Comparison of ENCODE assay signal across 1 cellular context in the genomic region with DNA sequence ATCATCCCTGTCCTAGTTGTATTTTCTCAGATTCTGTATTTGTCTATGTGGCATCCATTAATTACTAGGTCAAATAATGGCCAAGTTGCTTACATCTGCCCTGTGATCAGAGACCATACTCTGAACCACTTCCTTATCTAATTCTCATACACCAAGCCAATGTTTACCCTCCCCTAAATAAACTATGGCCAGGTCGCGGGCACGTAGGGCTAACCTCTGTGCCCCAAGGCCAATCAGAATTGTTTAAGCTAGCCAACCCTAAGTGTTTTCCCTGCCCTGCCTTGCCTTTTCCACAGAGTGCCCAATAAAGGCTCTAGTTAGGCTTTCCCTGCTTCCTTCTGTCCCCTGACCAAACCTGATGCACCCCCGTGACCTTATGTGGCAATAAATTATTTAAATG.
TF ChIP-seq lines count a peak whose summit lies in the region.

No MANE protein-coding gene starts in this region.

TF ChIP-seq in H1, 55 proteins besides CTCF, POLR2A, EP300 and RAD21:
- TF ChIP-seq HDAC2 (IDR thresholded peaks at IDR 0.05; ENCODE audit: borderline replicate concordance in 1 of 2, low read depth in 2 of 2, low read length in 2 of 2), result no peak
- TF ChIP-seq CEBPB (IDR thresholded peaks at IDR 0.05; ENCODE audit: low read depth, low read length), result no peak
- TF ChIP-seq SP2 (IDR thresholded peaks at IDR 0.05; ENCODE audit: low read length), result no peak
- no peak for TF ChIP-seq EZH2 (IDR thresholded peaks at IDR 0.05; ENCODE audit: low read depth, low read length, severe bottlenecking)
- TF ChIP-seq, protein P1, sequence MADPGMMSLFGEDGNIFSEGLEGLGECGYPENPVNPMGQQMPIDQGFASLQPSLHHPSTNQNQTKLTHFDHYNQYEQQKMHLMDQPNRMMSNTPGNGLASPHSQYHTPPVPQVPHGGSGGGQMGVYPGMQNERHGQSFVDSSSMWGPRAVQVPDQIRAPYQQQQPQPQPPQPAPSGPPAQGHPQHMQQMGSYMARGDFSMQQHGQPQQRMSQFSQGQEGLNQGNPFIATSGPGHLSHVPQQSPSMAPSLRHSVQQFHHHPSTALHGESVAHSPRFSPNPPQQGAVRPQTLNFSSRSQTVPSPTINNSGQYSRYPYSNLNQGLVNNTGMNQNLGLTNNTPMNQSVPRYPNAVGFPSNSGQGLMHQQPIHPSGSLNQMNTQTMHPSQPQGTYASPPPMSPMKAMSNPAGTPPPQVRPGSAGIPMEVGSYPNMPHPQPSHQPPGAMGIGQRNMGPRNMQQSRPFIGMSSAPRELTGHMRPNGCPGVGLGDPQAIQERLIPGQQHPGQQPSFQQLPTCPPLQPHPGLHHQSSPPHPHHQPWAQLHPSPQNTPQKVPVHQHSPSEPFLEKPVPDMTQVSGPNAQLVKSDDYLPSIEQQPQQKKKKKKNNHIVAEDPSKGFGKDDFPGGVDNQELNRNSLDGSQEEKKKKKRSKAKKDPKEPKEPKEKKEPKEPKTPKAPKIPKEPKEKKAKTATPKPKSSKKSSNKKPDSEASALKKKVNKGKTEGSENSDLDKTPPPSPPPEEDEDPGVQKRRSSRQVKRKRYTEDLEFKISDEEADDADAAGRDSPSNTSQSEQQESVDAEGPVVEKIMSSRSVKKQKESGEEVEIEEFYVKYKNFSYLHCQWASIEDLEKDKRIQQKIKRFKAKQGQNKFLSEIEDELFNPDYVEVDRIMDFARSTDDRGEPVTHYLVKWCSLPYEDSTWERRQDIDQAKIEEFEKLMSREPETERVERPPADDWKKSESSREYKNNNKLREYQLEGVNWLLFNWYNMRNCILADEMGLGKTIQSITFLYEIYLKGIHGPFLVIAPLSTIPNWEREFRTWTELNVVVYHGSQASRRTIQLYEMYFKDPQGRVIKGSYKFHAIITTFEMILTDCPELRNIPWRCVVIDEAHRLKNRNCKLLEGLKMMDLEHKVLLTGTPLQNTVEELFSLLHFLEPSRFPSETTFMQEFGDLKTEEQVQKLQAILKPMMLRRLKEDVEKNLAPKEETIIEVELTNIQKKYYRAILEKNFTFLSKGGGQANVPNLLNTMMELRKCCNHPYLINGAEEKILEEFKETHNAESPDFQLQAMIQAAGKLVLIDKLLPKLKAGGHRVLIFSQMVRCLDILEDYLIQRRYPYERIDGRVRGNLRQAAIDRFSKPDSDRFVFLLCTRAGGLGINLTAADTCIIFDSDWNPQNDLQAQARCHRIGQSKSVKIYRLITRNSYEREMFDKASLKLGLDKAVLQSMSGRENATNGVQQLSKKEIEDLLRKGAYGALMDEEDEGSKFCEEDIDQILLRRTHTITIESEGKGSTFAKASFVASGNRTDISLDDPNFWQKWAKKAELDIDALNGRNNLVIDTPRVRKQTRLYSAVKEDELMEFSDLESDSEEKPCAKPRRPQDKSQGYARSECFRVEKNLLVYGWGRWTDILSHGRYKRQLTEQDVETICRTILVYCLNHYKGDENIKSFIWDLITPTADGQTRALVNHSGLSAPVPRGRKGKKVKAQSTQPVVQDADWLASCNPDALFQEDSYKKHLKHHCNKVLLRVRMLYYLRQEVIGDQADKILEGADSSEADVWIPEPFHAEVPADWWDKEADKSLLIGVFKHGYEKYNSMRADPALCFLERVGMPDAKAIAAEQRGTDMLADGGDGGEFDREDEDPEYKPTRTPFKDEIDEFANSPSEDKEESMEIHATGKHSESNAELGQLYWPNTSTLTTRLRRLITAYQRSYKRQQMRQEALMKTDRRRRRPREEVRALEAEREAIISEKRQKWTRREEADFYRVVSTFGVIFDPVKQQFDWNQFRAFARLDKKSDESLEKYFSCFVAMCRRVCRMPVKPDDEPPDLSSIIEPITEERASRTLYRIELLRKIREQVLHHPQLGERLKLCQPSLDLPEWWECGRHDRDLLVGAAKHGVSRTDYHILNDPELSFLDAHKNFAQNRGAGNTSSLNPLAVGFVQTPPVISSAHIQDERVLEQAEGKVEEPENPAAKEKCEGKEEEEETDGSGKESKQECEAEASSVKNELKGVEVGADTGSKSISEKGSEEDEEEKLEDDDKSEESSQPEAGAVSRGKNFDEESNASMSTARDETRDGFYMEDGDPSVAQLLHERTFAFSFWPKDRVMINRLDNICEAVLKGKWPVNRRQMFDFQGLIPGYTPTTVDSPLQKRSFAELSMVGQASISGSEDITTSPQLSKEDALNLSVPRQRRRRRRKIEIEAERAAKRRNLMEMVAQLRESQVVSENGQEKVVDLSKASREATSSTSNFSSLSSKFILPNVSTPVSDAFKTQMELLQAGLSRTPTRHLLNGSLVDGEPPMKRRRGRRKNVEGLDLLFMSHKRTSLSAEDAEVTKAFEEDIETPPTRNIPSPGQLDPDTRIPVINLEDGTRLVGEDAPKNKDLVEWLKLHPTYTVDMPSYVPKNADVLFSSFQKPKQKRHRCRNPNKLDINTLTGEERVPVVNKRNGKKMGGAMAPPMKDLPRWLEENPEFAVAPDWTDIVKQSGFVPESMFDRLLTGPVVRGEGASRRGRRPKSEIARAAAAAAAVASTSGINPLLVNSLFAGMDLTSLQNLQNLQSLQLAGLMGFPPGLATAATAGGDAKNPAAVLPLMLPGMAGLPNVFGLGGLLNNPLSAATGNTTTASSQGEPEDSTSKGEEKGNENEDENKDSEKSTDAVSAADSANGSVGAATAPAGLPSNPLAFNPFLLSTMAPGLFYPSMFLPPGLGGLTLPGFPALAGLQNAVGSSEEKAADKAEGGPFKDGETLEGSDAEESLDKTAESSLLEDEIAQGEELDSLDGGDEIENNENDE (IDR thresholded peaks at IDR 0.05; ENCODE audit: insufficient replicate concordance, low read length), result no peak
- TF ChIP-seq TBP (IDR thresholded peaks at IDR 0.05; ENCODE audit: low read depth, low read length), result no peak
- TF ChIP-seq RBBP5 (IDR thresholded peaks at IDR 0.05; ENCODE audit: borderline replicate concordance, low read depth, low read length), result no peak
- TF ChIP-seq KDM4A (IDR thresholded peaks at IDR 0.05; ENCODE audit: low read depth, low read length, severe bottlenecking), result no peak
- TF ChIP-seq SIX5 (IDR thresholded peaks at IDR 0.05; ENCODE audit: low read depth, low read length), result no peak
- no peak for TF ChIP-seq CHD2 (IDR thresholded peaks at IDR 0.05; ENCODE audit: low read length)
- TF ChIP-seq TCF12 (IDR thresholded peaks at IDR 0.05; ENCODE audit: low read depth, low read length), result no peak
- no peak for TF ChIP-seq KDM5A (IDR thresholded peaks at IDR 0.05; ENCODE audit: low read length)
